Comparison of ENCODE assay signal across 28 cellular contexts in the genomic region with DNA sequence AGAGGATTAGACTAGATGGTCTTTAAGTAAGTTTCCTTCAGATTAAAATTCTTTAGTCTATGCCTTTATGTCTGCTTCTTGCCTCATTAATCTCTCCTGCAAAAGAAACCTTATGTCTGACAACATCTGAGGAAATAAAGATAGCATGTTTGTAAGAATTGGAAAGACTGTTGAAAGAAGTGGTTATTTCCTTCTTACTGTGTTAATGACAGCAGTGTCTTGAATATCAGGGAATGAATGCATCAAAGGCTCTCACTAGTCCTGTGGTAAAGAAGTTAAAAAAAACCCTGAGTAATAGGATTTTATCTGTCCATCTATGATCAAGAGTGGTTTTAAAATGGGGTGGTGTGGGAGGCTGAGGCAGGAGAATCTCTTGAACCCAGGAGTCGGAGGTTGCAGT.
"Had no signal": no experiment of that assay in that cellular context is flagged by ENCODE, and none has a peak within 500 bp of the region (broad histone marks: within the 10 kb centered on the region; RNA-seq: fewer than 3 reads in every experiment).

No MANE protein-coding gene starts in this region.

- H3K4me2 ChIP-seq: neural progenitor cell had no signal

- H3K27ac ChIP-seq: colonic mucosa, epithelial cell of prostate, gastrocnemius medialis, neural progenitor cell, parathyroid adenoma, sigmoid colon, spleen, thoracic aorta, tibial nerve, upper lobe of right lung, uterus had no signal

- H3K4me3 ChIP-seq: colonic mucosa, gastrocnemius medialis, lung, mucosa of descending colon, neural progenitor cell, sigmoid colon, spleen, thoracic aorta, tibial nerve, upper lobe of right lung, uterus had no signal

- H3K27me3 ChIP-seq: colonic mucosa, gastrocnemius medialis, neural progenitor cell, sigmoid colon, spleen, tibial nerve, upper lobe of right lung, uterus had no signal

- H3K4me1 ChIP-seq: colonic mucosa, neural progenitor cell had no signal

- H3K27ac Mint-ChIP-seq: dendritic cell treated with granulocyte-macrophage colony-stimulating factor and Interleukin-4, amounts not matched to agents 40 ng/mL and 50 ng/mL, for 4 days; endodermal cell; memory B cell; naive B cell; natural killer cell treated with Interleukin-12 subunit alpha and Interleukin-12 subunit beta and Interleukin-15 and Interleukin-18, amount 100 ng/mL, for 72 hours; neural progenitor cell; progenitor cell of endocrine pancreas; stimulated activated naive B cell treated with anti-CD40 and anti-IgM and Interleukin-4, amounts not matched to agents 10 μg/mL and 1 μg/mL and 100 μg/mL, for 72 hours; stimulated activated naive CD8-positive, alpha-beta T cell treated with anti-CD3 and anti-CD28 coated beads, Interleukin-15, Interleukin-2, amounts not matched to agents 100 ng/mL and 50 ng/mL, for 24 hours had no signal

- H3K4me3 Mint-ChIP-seq: dendritic cell treated with granulocyte-macrophage colony-stimulating factor and Interleukin-4, amounts not matched to agents 40 ng/mL and 50 ng/mL, for 4 days; endodermal cell; memory B cell; naive B cell; natural killer cell treated with Interleukin-12 subunit alpha and Interleukin-12 subunit beta and Interleukin-15 and Interleukin-18, amount 100 ng/mL, for 72 hours; neural progenitor cell; stimulated activated naive B cell treated with anti-CD40 and anti-IgM and Interleukin-4, amounts not matched to agents 10 μg/mL and 1 μg/mL and 100 μg/mL, for 72 hours; stimulated activated naive CD8-positive, alpha-beta T cell treated with anti-CD3 and anti-CD28 coated beads, Interleukin-15, Interleukin-2, amounts not matched to agents 100 ng/mL and 50 ng/mL, for 24 hours had no signal

- H3K9me3 ChIP-seq: colonic mucosa, gastrocnemius medialis, mucosa of descending colon, sigmoid colon, spleen, thoracic aorta, tibial nerve, upper lobe of right lung, uterus had no signal

- H3K9ac ChIP-seq: neural progenitor cell, parathyroid adenoma had no signal

- H3K36me3 Mint-ChIP-seq: memory B cell; naive B cell; natural killer cell treated with Interleukin-12 subunit alpha and Interleukin-12 subunit beta and Interleukin-15 and Interleukin-18, amount 100 ng/mL, for 72 hours; stimulated activated naive B cell treated with anti-CD40 and anti-IgM and Interleukin-4, amounts not matched to agents 10 μg/mL and 1 μg/mL and 100 μg/mL, for 72 hours had no signal

- H3K27me3 Mint-ChIP-seq: dendritic cell treated with granulocyte-macrophage colony-stimulating factor and Interleukin-4, amounts not matched to agents 40 ng/mL and 50 ng/mL, for 4 days; naive B cell; progenitor cell of endocrine pancreas; stimulated activated naive CD8-positive, alpha-beta T cell treated with anti-CD3 and anti-CD28 coated beads, Interleukin-15, Interleukin-2, amounts not matched to agents 100 ng/mL and 50 ng/mL, for 24 hours had no signal

- H3K79me2 ChIP-seq: parathyroid adenoma had no signal

- FAIRE-seq: kidney had no signal

- H3K9me3 Mint-ChIP-seq: dendritic cell treated with granulocyte-macrophage colony-stimulating factor and Interleukin-4, amounts not matched to agents 40 ng/mL and 50 ng/mL, for 4 days; endodermal cell; natural killer cell treated with Interleukin-12 subunit alpha and Interleukin-12 subunit beta and Interleukin-15 and Interleukin-18, amount 100 ng/mL, for 72 hours; neural progenitor cell; stimulated activated naive B cell treated with anti-CD40 and anti-IgM and Interleukin-4, amounts not matched to agents 10 μg/mL and 1 μg/mL and 100 μg/mL, for 72 hours; stimulated activated naive CD8-positive, alpha-beta T cell treated with anti-CD3 and anti-CD28 coated beads, Interleukin-15, Interleukin-2, amounts not matched to agents 100 ng/mL and 50 ng/mL, for 24 hours had no signal

- H3K36me3 ChIP-seq: colonic mucosa, gastrocnemius medialis, neural progenitor cell, sigmoid colon, spleen, thoracic aorta, tibial nerve, upper lobe of right lung, uterus had no signal

- ATAC-seq: esophagus mucosa; gastrocnemius medialis; left lobe of liver; mucosa of descending colon; natural killer cell treated with Interleukin-12 subunit alpha and Interleukin-12 subunit beta and Interleukin-15 and Interleukin-18, amount 100 ng/mL, for 72 hours; stimulated activated naive B cell treated with anti-CD40 and anti-IgM and Interleukin-4, amounts not matched to agents 10 μg/mL and 1 μg/mL and 100 μg/mL, for 72 hours; upper lobe of right lung had no signal

- H2AFZ ChIP-seq: neural progenitor cell, parathyroid adenoma had no signal

- H3K4me1 Mint-ChIP-seq: memory B cell; stimulated activated naive B cell treated with anti-CD40 and anti-IgM and Interleukin-4, amounts not matched to agents 10 μg/mL and 1 μg/mL and 100 μg/mL, for 72 hours had no signal

- DNase-seq: colonic mucosa; effector CD8-positive, alpha-beta T cell; endodermal cell; foreskin fibroblast; gastrocnemius medialis; head of caudate nucleus; kidney; mucosa of descending colon; naive B cell; sigmoid colon; spleen; stimulated activated CD4-positive, alpha-beta T cell treated with anti-CD3 and anti-CD28 coated beads, Interleukin-4, amount 100 ng/mL, for 4 hours; stimulated activated naive B cell treated with anti-CD40 and anti-IgM and Interleukin-4, amounts not matched to agents 10 μg/mL and 1 μg/mL and 100 μg/mL, for 72 hours; upper lobe of right lung; uterus had no signal
